ENCODE assay signal across 10 cellular contexts in genomic region chr12:53502331-53502730, GRCh38. TPM values are rescaled to one million over a fixed set of nuclear protein-coding genes. Genes with fewer than 3 reads are reported as not detected.
DNase-seq lines count a peak whose midpoint lies in the region; ATAC-seq and TF ChIP-seq lines count a peak whose summit lies in the region.
"Had no signal": no experiment of that assay in that cellular context is flagged by ENCODE, and none has a peak within 500 bp of the region (broad histone marks: within the 10 kb centered on the region; RNA-seq: fewer than 3 reads in every experiment).

No MANE protein-coding gene starts in this region.

- WGBS in psoas muscle, 3 donors: 65 to 70% (median 69%) methylated on average over 9 of the region's 9 CpGs

- peaks cover 20% of the 10 kb centered on the region for H3K4me1 ChIP-seq in psoas muscle

- H3K36me3 ChIP-seq in psoas muscle (ENCODE audit: insufficient read depth in 1 of 2, low read depth in 1 of 2): peaks cover 0 to 36% of the 10 kb centered on the region in 2 donors

- no peaks in the 10 kb centered on the region for H3K9me3 ChIP-seq in psoas muscle

- no peak for TF ChIP-seq POLR2A in GM18505 (IDR thresholded peaks at IDR 0.05; ENCODE audit: borderline replicate concordance, extremely low read depth, insufficient read depth, insufficient read length)

- ATAC-seq in psoas muscle: no peak
- ATAC-seq in HG03196 (IDR thresholded peaks at IDR 0.05; ENCODE audit: unreplicated experiment): no peak
- no peak for ATAC-seq in GM18505 (IDR thresholded peaks at IDR 0.05; ENCODE audit: unreplicated experiment)
- ATAC-seq in GM21825 (IDR thresholded peaks at IDR 0.05; ENCODE audit: unreplicated experiment): no peak

- intact Hi-C loops in psoas muscle (cut with DNase I): no loop called here

- DNase-seq in RPMI7951 (ENCODE audit: low read depth) (peak; percentile 73), epithelial cell of esophagus (ENCODE audit: low read depth) (no peak), psoas muscle (no peak), CD1c-positive myeloid dendritic cell (ENCODE audit: extremely low spot score) (no peak)
- DNase-seq: erythroblast, NCI-H524 had no signal

- TF ChIP-seq CTCF in epithelial cell of esophagus (IDR thresholded peaks at IDR 0.05; ENCODE audit: insufficient read depth, low read depth, low read length, missing control alignments): no peak
- TF ChIP-seq CTCF in psoas muscle (IDR thresholded peaks at IDR 0.05): no peak

- H3K4me3 ChIP-seq in GM08714 (ENCODE audit: low read length) (peak overlapping the region; percentile 68; the same call in 1 of the 2 replicates), epithelial cell of esophagus (ENCODE audit: low read length) (peak overlapping the region; percentile 73), psoas muscle (peak overlapping the region; percentile 85)

- peak overlapping the region; percentile 96 for H3K27ac ChIP-seq in psoas muscle

- no peaks in the 10 kb centered on the region for H3K27me3 ChIP-seq in psoas muscle (ENCODE audit: insufficient read depth in 3 of 3, low read length in 2 of 3)

RNA-seq across cellular contexts. Expression of gene TARBP2, which starts 1.2 kb away (rescaled TPM):
- total RNA-seq in RPMI7951 (2014; rRNA removed; shearing (Covaris generic)): 50.3 and 62.6 TPM in 2 replicates
- total RNA-seq in psoas muscle: 10 to 100 TPM in 2 of 4 donors, 1 to 10 TPM in 2; 7.6 to 10.8 (median 10.4) TPM
- 10 to 100 TPM; 10.2 to 23.3 (median 21.2) TPM for polyA plus RNA-seq in psoas muscle

RNA-seq across cellular contexts. Expression of gene MAP3K12, which starts 3.1 kb away (rescaled TPM):
- 8.1 and 9.1 TPM in 2 replicates for total RNA-seq in RPMI7951 (2014; rRNA removed; shearing (Covaris generic))
- 1 to 10 TPM; 1.9 to 2.9 (median 2.3) TPM for total RNA-seq in psoas muscle
- 1 to 10 TPM; 2.3 to 3.1 (median 3.0) TPM for polyA plus RNA-seq in psoas muscle

RNA-seq across cellular contexts. Expression of gene NPFF, which starts 5.0 kb away (rescaled TPM):
- total RNA-seq in RPMI7951 (2014; rRNA removed; shearing (Covaris generic)): not detected in 2 replicates
- total RNA-seq in psoas muscle: not detected
- polyA plus RNA-seq in psoas muscle: not detected

RNA-seq across cellular contexts. Expression of gene PCBP2, which starts 50.4 kb away (rescaled TPM):
- 132 and 135 TPM in 2 replicates for total RNA-seq in RPMI7951 (2014; rRNA removed; shearing (Covaris generic))
- 100 to 1,000 TPM; 354 to 507 (median 439) TPM for total RNA-seq in psoas muscle
- polyA plus RNA-seq in psoas muscle: 100 to 1,000 TPM; 254 to 469 (median 365) TPM
